ENCODE assay signal across 23 cellular contexts in genomic region chr9:115098226-115098965, GRCh38. TPM values are rescaled to one million over a fixed set of nuclear protein-coding genes. Genes with fewer than 3 reads are reported as not detected.
DNase-seq lines count a peak whose midpoint lies in the region; ATAC-seq and TF ChIP-seq lines count a peak whose summit lies in the region.
"Had no signal": no experiment of that assay in that cellular context is flagged by ENCODE, and none has a peak within 500 bp of the region (broad histone marks: within the 10 kb centered on the region; RNA-seq: fewer than 3 reads in every experiment).

No MANE protein-coding gene starts in this region.

- H3K27ac Mint-ChIP-seq in brain, result peak overlapping the region in 3 of 5 experiments; percentile 50 to 92 (median 52)
- H3K27ac Mint-ChIP-seq: activated CD4-positive, alpha-beta memory T cell treated with anti-CD3 and anti-CD28 coated beads for 36 hours; mesothelial cell of epicardium; stimulated activated naive CD8-positive, alpha-beta T cell treated with anti-CD3 and anti-CD28 coated beads, Interleukin-15, amount 100 ng/mL, for 72 hours; T-helper 17 cell had no signal

- TF ChIP-seq EP300 in gastroesophageal sphincter (IDR thresholded peaks at IDR 0.05), result no peak

- DNase-seq in osteoblast (ENCODE audit: insufficient read length, low spot score, missing footprints) (no peak), aorta (no peak), omental fat pad (ENCODE audit: low spot score) (no peak), Right ventricle myocardium superior (no peak), NCI-H748 (lab: John Stamatoyannopoulos, UW; ENCODE audit: unreplicated experiment) (no peak)
- DNase-seq: activated CD4-positive, alpha-beta memory T cell treated with anti-CD3 and anti-CD28 coated beads for 36 hours; activated naive CD4-positive, alpha-beta T cell treated with anti-CD3 and anti-CD28 coated beads, Interleukin-2, amount 50 U/mL, for 16 hours; BE2C; dermis blood vessel endothelial cell; heart right ventricle; KG1; NCI-H2029 treated with DMSO at 0.1 percent for 48 hours; NCI-H526 treated with DMSO at 0.1 percent for 48 hours; SIG-M5; stimulated activated naive CD8-positive, alpha-beta T cell treated with anti-CD3 and anti-CD28 coated beads, Interleukin-15, amount 100 ng/mL, for 72 hours; T-helper 17 cell; WERI-Rb-1 had no signal

- peaks cover 50% of the 10 kb centered on the region for H3K4me1 Mint-ChIP-seq in brain
- H3K4me1 Mint-ChIP-seq: stimulated activated naive CD8-positive, alpha-beta T cell treated with anti-CD3 and anti-CD28 coated beads, Interleukin-15, amount 100 ng/mL, for 72 hours; T-helper 17 cell had no signal

- H3K27ac ChIP-seq in gastroesophageal sphincter (peak overlapping the region; percentile 62 to 76 (median 72)), osteoblast (ENCODE audit: low read depth, low read length) (peak overlapping the region; percentile 22), aorta (ENCODE audit: low read depth in 1 of 2, low read length in 2 of 2) (no peak overlapping the region)
- H3K27ac ChIP-seq: heart right ventricle, neutrophil, WERI-Rb-1 had no signal

- ATAC-seq in gastroesophageal sphincter, result peak; percentile 80
- peak; percentile 64 for ATAC-seq in aorta (ENCODE audit: low FRiP score)
- ATAC-seq in omental fat pad (ENCODE audit: low FRiP score), result no peak
- ATAC-seq in Right ventricle myocardium superior (ENCODE audit: poor library complexity), result no peak
- ATAC-seq: HCT116; heart right ventricle; stimulated activated naive CD8-positive, alpha-beta T cell treated with anti-CD3 and anti-CD28 coated beads, Interleukin-15, amount 100 ng/mL, for 72 hours; T-helper 17 cell had no signal

- intact Hi-C loops in aorta (cut with DNase I) (no loop called here), Right ventricle myocardium superior (cut with DNase I) (no loop called here)

- H3K4me2 ChIP-seq in osteoblast (ENCODE audit: insufficient read depth, low read length), result no peak overlapping the region

- H3K9me3 ChIP-seq in gastroesophageal sphincter (no peaks in the 10 kb centered on the region), osteoblast (ENCODE audit: low read depth, low read length) (no peaks in the 10 kb centered on the region), aorta (ENCODE audit: control insufficient read depth, low read length) (no peaks in the 10 kb centered on the region)
- H3K9me3 ChIP-seq: BE2C, heart right ventricle, neutrophil had no signal

- H3K27me3 ChIP-seq in gastroesophageal sphincter (no peaks in the 10 kb centered on the region), osteoblast (ENCODE audit: insufficient read depth, low read length) (no peaks in the 10 kb centered on the region), aorta (ENCODE audit: control insufficient read depth in 1 of 2, insufficient read depth in 2 of 2, low read length in 1 of 2) (no peaks in the 10 kb centered on the region)
- H3K27me3 ChIP-seq: BE2C, neutrophil had no signal

- peaks cover 3% of the 10 kb centered on the region for H3K27me3 Mint-ChIP-seq in brain

- WGBS in gastroesophageal sphincter (ENCODE audit: low coverage in 1 of 2), 2 donors, result 21 to 28% methylated on average over 5 of the region's 5 CpGs
- WGBS in aorta, 2 donors, result 11 to 18% methylated on average over 5 of the region's 5 CpGs

- no peak overlapping the region for H3K4me3 ChIP-seq in gastroesophageal sphincter
- H3K4me3 ChIP-seq in osteoblast (ENCODE audit: insufficient read depth, low read length), result no peak overlapping the region
- no peak overlapping the region for H3K4me3 ChIP-seq in aorta (ENCODE audit: low read length in 2 of 2)
- H3K4me3 ChIP-seq: heart right ventricle had no signal

- peak overlapping the region in 1 of 5 experiments; percentile 5 for H3K4me3 Mint-ChIP-seq in brain
- H3K4me3 Mint-ChIP-seq: activated CD4-positive, alpha-beta memory T cell treated with anti-CD3 and anti-CD28 coated beads for 36 hours; mesothelial cell of epicardium; stimulated activated naive CD8-positive, alpha-beta T cell treated with anti-CD3 and anti-CD28 coated beads, Interleukin-15, amount 100 ng/mL, for 72 hours; T-helper 17 cell had no signal

- TF ChIP-seq POLR2A in gastroesophageal sphincter (IDR thresholded peaks at IDR 0.05), result no peak

- peaks cover 19 to 46% (median 19%) of the 10 kb centered on the region in 3 donors for H3K4me1 ChIP-seq in gastroesophageal sphincter
- H3K4me1 ChIP-seq in osteoblast (ENCODE audit: insufficient read depth, low read length), result peaks cover 15% of the 10 kb centered on the region
- H3K4me1 ChIP-seq in aorta (ENCODE audit: control insufficient read depth in 1 of 2, insufficient read depth in 2 of 2, low read length in 2 of 2), result peaks cover 2 to 6% of the 10 kb centered on the region in 2 donors
- H3K4me1 ChIP-seq: BE2C had no signal

- H3K36me3 ChIP-seq in gastroesophageal sphincter (no peaks in the 10 kb centered on the region), osteoblast (ENCODE audit: insufficient read depth, low read length) (no peaks in the 10 kb centered on the region), aorta (ENCODE audit: control insufficient read depth in 1 of 2, insufficient read depth in 2 of 2, low read length in 1 of 2) (no peaks in the 10 kb centered on the region)
- H3K36me3 ChIP-seq: BE2C, heart right ventricle, neutrophil, WERI-Rb-1 had no signal

- no peaks in the 10 kb centered on the region for H3K9me3 Mint-ChIP-seq in brain
- H3K9me3 Mint-ChIP-seq: activated CD4-positive, alpha-beta memory T cell treated with anti-CD3 and anti-CD28 coated beads for 36 hours; mesothelial cell of epicardium had no signal

- peaks cover 69% of the 10 kb centered on the region for H3K79me2 ChIP-seq in osteoblast (ENCODE audit: insufficient read depth, low read length)

- H2AFZ ChIP-seq in osteoblast (ENCODE audit: low read length), result no peak overlapping the region

- no peaks in the 10 kb centered on the region for H4K20me1 ChIP-seq in osteoblast (ENCODE audit: insufficient read depth, low read length)

- H3K36me3 Mint-ChIP-seq in brain, result peaks cover under 1% of the 10 kb centered on the region
- H3K36me3 Mint-ChIP-seq: activated CD4-positive, alpha-beta memory T cell treated with anti-CD3 and anti-CD28 coated beads for 36 hours; mesothelial cell of epicardium had no signal

- TF ChIP-seq CTCF in brain (conservative IDR thresholded peaks at IDR 0.05) (no peak), gastroesophageal sphincter (IDR thresholded peaks at IDR 0.05) (no peak), osteoblast (IDR thresholded peaks at IDR 0.05; ENCODE audit: extremely low read depth, low read depth, low read length) (no peak), omental fat pad (IDR thresholded peaks at IDR 0.05) (no peak)

RNA-seq across cellular contexts. Expression of gene TNC, which starts 19.6 kb away (rescaled TPM):
- 25.7 TPM for polyA plus RNA-seq in brain (ENCODE audit: insufficient read depth, low read depth, low replicate concordance)
- 100 to 1,000 TPM; 194 to 799 (median 466) TPM for total RNA-seq in gastroesophageal sphincter
- 611 and 664 TPM in 2 replicates for total RNA-seq in osteoblast
- 1,000 to 10,000 TPM in 1 of 2 donors, 100 to 1,000 TPM in 1; 117 to 1,047 TPM for total RNA-seq in aorta
- polyA plus RNA-seq in aorta, result 10 to 100 TPM in 1 of 2 donors, 1 to 10 TPM in 1; 8.5 to 88.4 TPM
- 10 to 100 TPM in 2 of 4 donors, 1 to 10 TPM in 2; 3.2 to 44.2 (median 10.0) TPM for total RNA-seq in omental fat pad
- total RNA-seq in Right ventricle myocardium superior, result 1.1 TPM
- total RNA-seq: OCI-LY7, T-helper 17 cell had no signal

Comparison
In these comparisons a context has a peak if more than half of its experiments do, and no peak if none do; other contexts are left out.
1. ATAC-seq: peak in gastroesophageal sphincter (single experiment) and aorta (single experiment); none in omental fat pad (single experiment) and Right ventricle myocardium superior (single experiment).
2. H3K27ac ChIP-seq: peak in gastroesophageal sphincter (4 of 4) and osteoblast (single experiment); none in aorta (0 of 2).